Comparison of ENCODE assay signal across 8 cellular contexts in the genomic region with DNA sequence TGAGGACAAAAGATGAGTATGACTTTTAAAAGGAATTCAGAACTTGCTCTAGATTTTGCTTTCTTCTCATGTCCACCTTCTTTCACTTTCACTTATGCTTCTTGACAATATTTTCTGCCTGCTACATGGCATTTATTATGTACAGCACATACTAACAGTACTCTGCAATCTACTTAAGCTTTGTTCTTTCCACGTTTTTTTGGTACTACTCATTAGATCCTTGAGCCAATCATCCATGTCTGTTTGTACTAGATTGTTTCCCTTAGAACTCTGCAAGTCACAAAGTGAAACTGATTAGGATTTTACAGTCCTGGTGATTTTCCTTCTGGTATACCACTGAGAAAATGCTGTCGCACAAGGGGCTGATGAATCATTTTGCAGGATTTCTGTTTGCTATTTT.
DNase-seq lines count a peak whose midpoint lies in the region; ATAC-seq and TF ChIP-seq lines count a peak whose summit lies in the region.

No MANE protein-coding gene starts in this region.

- ATAC-seq in activated CD8-positive, alpha-beta memory T cell treated with anti-CD3 and anti-CD28 coated beads, Interleukin-2, amount 10 ng/mL, durations not matched to agents 7 days and 5 days = peak; percentile 72
- peak; percentile 56 for ATAC-seq in HG02763 (IDR thresholded peaks at IDR 0.05; ENCODE audit: unreplicated experiment)
- peak; percentile 71 for ATAC-seq in Panc1
- ATAC-seq in stimulated activated memory B cell treated with anti-CD40 and anti-IgM and Interleukin-4, amounts not matched to agents 10 μg/mL and 1 μg/mL and 100 μg/mL, for 72 hours = no peak

- no peaks in the 10 kb centered on the region for H3K36me3 ChIP-seq in Panc1 (ENCODE audit: control insufficient read depth, insufficient read depth, low read length)

- DNase-seq in activated CD8-positive, alpha-beta memory T cell treated with anti-CD3 and anti-CD28 coated beads, Interleukin-2, amount 10 ng/mL, durations not matched to agents 7 days and 5 days = no peak
- no peak for DNase-seq in activated CD8-positive, alpha-beta memory T cell treated with anti-CD3 and anti-CD28 coated beads, Interleukin-2, amount 50 U/mL, for 48 hours
- DNase-seq in Panc1 (ENCODE audit: low read depth, low spot score) (no peak), fibroblast of mammary gland (ENCODE audit: low read depth) (peak; percentile 60), mucosa of gallbladder (ENCODE audit: low spot score) (no peak), AML-193 (lab: John Stamatoyannopoulos, UW) (no peak)

- peaks cover 24% of the 10 kb centered on the region for H3K36me3 Mint-ChIP-seq in activated CD8-positive, alpha-beta memory T cell treated with anti-CD3 and anti-CD28 coated beads, Interleukin-2, amount 10 ng/mL, durations not matched to agents 7 days and 5 days
- peaks cover 10% of the 10 kb centered on the region for H3K36me3 Mint-ChIP-seq in stimulated activated memory B cell treated with anti-CD40 and anti-IgM and Interleukin-4, amounts not matched to agents 10 μg/mL and 1 μg/mL and 100 μg/mL, for 72 hours

- peak overlapping the region; percentile 55 for H3K27ac ChIP-seq in Panc1 (ENCODE audit: low read length)

- peaks cover 64% of the 10 kb centered on the region for H3K4me1 Mint-ChIP-seq in activated CD8-positive, alpha-beta memory T cell treated with anti-CD3 and anti-CD28 coated beads, Interleukin-2, amount 10 ng/mL, durations not matched to agents 7 days and 5 days
- peaks cover 52% of the 10 kb centered on the region for H3K4me1 Mint-ChIP-seq in stimulated activated memory B cell treated with anti-CD40 and anti-IgM and Interleukin-4, amounts not matched to agents 10 μg/mL and 1 μg/mL and 100 μg/mL, for 72 hours

- POLR2A ChIA-PET in Panc1 (lab: Charles Lee) = no interaction called here

- intact Hi-C loops in Panc1 (cut with micrococcal nuclease; ENCODE audit: unreplicated experiment) = no loop called here

- H3K9me3 ChIP-seq in Panc1 (ENCODE audit: control insufficient read depth, insufficient read depth, low read depth, low read length) = no peaks in the 10 kb centered on the region

- peak overlapping the region; percentile 23 to 27 for H3K4me3 ChIP-seq in Panc1 (ENCODE audit: low read depth in 2 of 2, low read length in 2 of 2)
- no peak overlapping the region for H3K4me3 ChIP-seq in fibroblast of mammary gland (ENCODE audit: control insufficient read depth, low read depth, low read length)

- peak overlapping the region; percentile 82 for H3K4me3 Mint-ChIP-seq in activated CD8-positive, alpha-beta memory T cell treated with anti-CD3 and anti-CD28 coated beads, Interleukin-2, amount 10 ng/mL, durations not matched to agents 7 days and 5 days
- H3K4me3 Mint-ChIP-seq in stimulated activated memory B cell treated with anti-CD40 and anti-IgM and Interleukin-4, amounts not matched to agents 10 μg/mL and 1 μg/mL and 100 μg/mL, for 72 hours = peak overlapping the region; percentile 85

- no TSS peak for BruUV-seq in Panc1 (replicated peaks; lab: Mats Ljungman, UMichigan)

- TF ChIP-seq CTCF in Panc1 (IDR thresholded peaks at IDR 0.05) = no peak
- TF ChIP-seq CTCF in fibroblast of mammary gland (conservative IDR thresholded peaks at IDR 0.05; ENCODE audit: control insufficient read depth, insufficient read depth, low read depth, low read length) = no peak

- in situ Hi-C loops in Panc1 (cut with HindIII; ENCODE audit: low pct_unique_long_range_greater_than_20kb, low sequenced_read_pairs) = no loop called here

- H3K27me3 ChIP-seq in Panc1 (ENCODE audit: control insufficient read depth, insufficient read depth, low read length) = no peaks in the 10 kb centered on the region

- peaks cover 4% of the 10 kb centered on the region for H3K9me3 Mint-ChIP-seq in activated CD8-positive, alpha-beta memory T cell treated with anti-CD3 and anti-CD28 coated beads, Interleukin-2, amount 10 ng/mL, durations not matched to agents 7 days and 5 days (ENCODE audit: low read depth)
- peaks cover 4% of the 10 kb centered on the region for H3K9me3 Mint-ChIP-seq in stimulated activated memory B cell treated with anti-CD40 and anti-IgM and Interleukin-4, amounts not matched to agents 10 μg/mL and 1 μg/mL and 100 μg/mL, for 72 hours

- H3K4me1 ChIP-seq in Panc1 (ENCODE audit: control insufficient read depth, insufficient read depth, low read length) = peaks cover 21% of the 10 kb centered on the region

- H3K27ac Mint-ChIP-seq in activated CD8-positive, alpha-beta memory T cell treated with anti-CD3 and anti-CD28 coated beads, Interleukin-2, amount 10 ng/mL, durations not matched to agents 7 days and 5 days = peak overlapping the region; percentile 83
- peak overlapping the region; percentile 18 for H3K27ac Mint-ChIP-seq in stimulated activated memory B cell treated with anti-CD40 and anti-IgM and Interleukin-4, amounts not matched to agents 10 μg/mL and 1 μg/mL and 100 μg/mL, for 72 hours

- CTCF ChIA-PET in activated CD8-positive, alpha-beta memory T cell treated with anti-CD3 and anti-CD28 coated beads, Interleukin-2, amount 10 ng/mL, durations not matched to agents 7 days and 5 days (lab: Charles Lee) = interaction anchor here (0.9 to 1.2 kb wide), 2 partner anchors 43 to 78 kb away, joined by 3 read pairs; partner anchors contain the start of gene PARP8
- CTCF ChIA-PET in Panc1 (lab: Charles Lee) = interaction anchor here (0.6 kb wide), 1 partner anchor 342 kb away, joined by 4 read pairs; no protein-coding TSS in a partner anchor

- no peaks in the 10 kb centered on the region for H3K27me3 Mint-ChIP-seq in activated CD8-positive, alpha-beta memory T cell treated with anti-CD3 and anti-CD28 coated beads, Interleukin-2, amount 10 ng/mL, durations not matched to agents 7 days and 5 days
- no peaks in the 10 kb centered on the region for H3K27me3 Mint-ChIP-seq in stimulated activated memory B cell treated with anti-CD40 and anti-IgM and Interleukin-4, amounts not matched to agents 10 μg/mL and 1 μg/mL and 100 μg/mL, for 72 hours
